ENCODE assay signal across 8 cellular contexts in genomic region chr11:83194284-83195175, GRCh38. TPM values are rescaled to one million over a fixed set of nuclear protein-coding genes. Genes with fewer than 3 reads are reported as not detected.
A peak's percentile ranks its signal among the peaks of the same experiment; 100 is the strongest.
DNase-seq lines count a peak whose midpoint lies in the region; ATAC-seq and TF ChIP-seq lines count a peak whose summit lies in the region.

No MANE protein-coding gene starts in this region.

- 2 to 3% methylated on average over 35 of the region's 35 CpGs for WGBS in esophagus, 2 donors

- H2AFZ ChIP-seq in OCI-LY1 (ENCODE audit: low read length), result peak overlapping the region; percentile 27

- peak overlapping the region; percentile 95 for H3K4me3 Mint-ChIP-seq in stimulated activated memory B cell treated with anti-CD40 and anti-IgM and Interleukin-4, amounts not matched to agents 10 μg/mL and 1 μg/mL and 100 μg/mL, for 72 hours

- H3K4me3 ChIP-seq in OCI-LY1 (ENCODE audit: low read depth, low read length, poor library complexity, severe bottlenecking) (peak overlapping the region; percentile 77), esophagus (ENCODE audit: low read depth in 1 of 2, low read length in 2 of 2) (peak overlapping the region; percentile 82 to 98)

- H3K9me2 ChIP-seq in OCI-LY1 (ENCODE audit: low read depth, low read length), result no peaks in the 10 kb centered on the region

- H3K27me3 ChIP-seq in OCI-LY1 (ENCODE audit: insufficient read depth, low read length) (no peaks in the 10 kb centered on the region), esophagus (ENCODE audit: control insufficient read depth in 1 of 2, insufficient read depth in 2 of 2, low read length in 2 of 2) (no peaks in the 10 kb centered on the region)

- H3F3A ChIP-seq in OCI-LY1 (ENCODE audit: insufficient read depth, low read length), result no peaks in the 10 kb centered on the region

- H3K9me3 ChIP-seq in OCI-LY1 (ENCODE audit: low read length), result no peaks in the 10 kb centered on the region
- H3K9me3 ChIP-seq in esophagus (ENCODE audit: control insufficient read depth in 2 of 2, insufficient read depth in 1 of 2, low read depth in 1 of 2, low read length in 1 of 2), result no peaks in the 10 kb centered on the region

- H3K27me3 Mint-ChIP-seq in stimulated activated memory B cell treated with anti-CD40 and anti-IgM and Interleukin-4, amounts not matched to agents 10 μg/mL and 1 μg/mL and 100 μg/mL, for 72 hours, result no peaks in the 10 kb centered on the region

- H3K36me3 ChIP-seq in OCI-LY1 (ENCODE audit: insufficient read depth, low read length) (peaks cover 6% of the 10 kb centered on the region; the same call in 1 of the 2 replicates), esophagus (ENCODE audit: control insufficient read depth in 2 of 2, insufficient read depth in 2 of 2, low read length in 1 of 2) (peaks cover 0 to 2% of the 10 kb centered on the region in 2 donors)

- peak; percentile 47 for ATAC-seq in HG02938 (IDR thresholded peaks at IDR 0.05; ENCODE audit: unreplicated experiment)
- peak; percentile 85 for ATAC-seq in stimulated activated memory B cell treated with anti-CD40 and anti-IgM and Interleukin-4, amounts not matched to agents 10 μg/mL and 1 μg/mL and 100 μg/mL, for 72 hours

- H3K4me1 Mint-ChIP-seq in stimulated activated memory B cell treated with anti-CD40 and anti-IgM and Interleukin-4, amounts not matched to agents 10 μg/mL and 1 μg/mL and 100 μg/mL, for 72 hours, result peaks cover 35% of the 10 kb centered on the region

- no peak for TF ChIP-seq CTCF in OCI-LY1 (IDR thresholded peaks at IDR 0.05; ENCODE audit: low read length)

- peak overlapping the region; percentile 70 for H3K9ac ChIP-seq in OCI-LY1 (ENCODE audit: low read length)

- DNase-seq in NK-92 treated with Interleukin-12 subunit alpha and Interleukin-12 subunit beta, amount 100 ng/mL, for 24 hours (lab: John Stamatoyannopoulos, UW), result peak; percentile 69
- no peak for DNase-seq in NK-92 (lab: John Stamatoyannopoulos, UW; ENCODE audit: unreplicated experiment)
- DNase-seq in activated T-cell treated with anti-CD3 and anti-CD28 coated beads for 48 hours (ENCODE audit: low read depth), result peak; percentile 52
- peak; percentile 51 for DNase-seq in myocyte (ENCODE audit: low read depth)

- H3K9me3 Mint-ChIP-seq in stimulated activated memory B cell treated with anti-CD40 and anti-IgM and Interleukin-4, amounts not matched to agents 10 μg/mL and 1 μg/mL and 100 μg/mL, for 72 hours, result no peaks in the 10 kb centered on the region

- H3K27ac Mint-ChIP-seq in stimulated activated memory B cell treated with anti-CD40 and anti-IgM and Interleukin-4, amounts not matched to agents 10 μg/mL and 1 μg/mL and 100 μg/mL, for 72 hours, result peak overlapping the region; percentile 90

- peak overlapping the region; percentile 82 for H3K4me2 ChIP-seq in OCI-LY1 (ENCODE audit: low read length)

- no peak overlapping the region for H3K27ac ChIP-seq in OCI-LY1 (ENCODE audit: low read depth, low read length, poor library complexity, severe bottlenecking)
- peak overlapping the region; percentile 90 to 98 for H3K27ac ChIP-seq in esophagus (ENCODE audit: low read depth in 2 of 2, low read length in 1 of 2)

- peaks cover 11% of the 10 kb centered on the region for H3K79me2 ChIP-seq in OCI-LY1 (ENCODE audit: insufficient read depth, low read length)

- H4K20me1 ChIP-seq in OCI-LY1 (ENCODE audit: insufficient read depth, low read length), result no peaks in the 10 kb centered on the region

- H3K36me3 Mint-ChIP-seq in stimulated activated memory B cell treated with anti-CD40 and anti-IgM and Interleukin-4, amounts not matched to agents 10 μg/mL and 1 μg/mL and 100 μg/mL, for 72 hours, result peaks cover 16% of the 10 kb centered on the region

- H3K4me1 ChIP-seq in OCI-LY1 (ENCODE audit: insufficient read depth, low read length, severe bottlenecking), result peaks cover 27% of the 10 kb centered on the region
- no peaks in the 10 kb centered on the region for H3K4me1 ChIP-seq in esophagus (ENCODE audit: control insufficient read depth in 2 of 2, insufficient read depth in 2 of 2, low read length in 1 of 2)

RNA-seq across cellular contexts. Expression of gene ANKRD42, which starts 1.0 kb away (rescaled TPM):
- 1 to 10 TPM; 2.2 to 3.1 TPM for polyA plus RNA-seq in esophagus
- total RNA-seq in myocyte, result 4.7 and 4.8 TPM in 2 replicates
- polyA plus RNA-seq in myocyte (2012), result 10.3 TPM

RNA-seq across cellular contexts. Expression of gene PCF11, which starts 37.6 kb away (rescaled TPM):
- polyA plus RNA-seq in esophagus, result 10 to 100 TPM; 24.7 to 38.7 TPM
- 39.3 and 53.3 TPM in 2 replicates for total RNA-seq in myocyte
- polyA plus RNA-seq in myocyte (2012), result 18.7 TPM
